In genomic region chrX:57120619-57121161, GRCh38 we compare ENCODE assay signal across 8 cellular contexts. TPM values are rescaled to one million over a fixed set of nuclear protein-coding genes. Genes with fewer than 3 reads are reported as not detected.
A peak's percentile ranks its signal among the peaks of the same experiment; 100 is the strongest.
DNase-seq lines count a peak whose midpoint lies in the region; ATAC-seq and TF ChIP-seq lines count a peak whose summit lies in the region.
"Not testable (repeated sequence)": the region's sequence is repeated elsewhere in the genome, so short reads cannot be mapped to it uniquely, and the experiment has no call there.

No MANE protein-coding gene starts in this region.

- H3K4me1 Mint-ChIP-seq in H9 = not testable (repeated sequence)
- H3K4me1 Mint-ChIP-seq in naive thymus-derived CD4-positive, alpha-beta T cell = peaks cover 5 to 14% (median 11%) of the 10 kb centered on the region in 7 donors

- POLR2A ChIA-PET in naive thymus-derived CD4-positive, alpha-beta T cell (lab: Charles Lee) = interaction anchor here (0.6 to 1.1 kb wide), 2 partner anchors 125 to 1632 kb away, joined by 3 read pairs; partner anchors contain the start of gene SPIN3

- not testable (repeated sequence) for H4K8ac ChIP-seq in H9 (replicated peaks; ENCODE audit: insufficient read length, low read depth, low read length)

- no CpG with 5 or more reads among the region's 12 CpGs for WGBS in H9 (ENCODE audit: extremely low coverage, insufficient read length, low lambda C conversion rate)
- WGBS in spleen, 5 donors = 2 to 53% (median 7%) methylated on average over 9 to 10 of the region's 12 CpGs

- H2BK5ac ChIP-seq in H9 (ENCODE audit: insufficient read length, low read length) = not testable (repeated sequence)

- intact Hi-C loops in naive thymus-derived CD4-positive, alpha-beta T cell (cut with micrococcal nuclease) = loop anchor here (1.0 to 10.0 kb wide), 8 partner anchors 125 to 1403 kb away; partner anchors contain the start of genes FAAH2 (in 2 of the 2), RRAGB (in 1 of the 2), SPIN3 (in 1 of the 2) and ZXDB (in 1 of the 2)
- intact Hi-C loops in spleen (cut with DNase I; ENCODE audit: low total_unique reads) = not testable (repeated sequence)

- not testable (repeated sequence) for H2BK15ac ChIP-seq in H9 (ENCODE audit: low read depth, low read length)

- ATAC-seq in activated naive CD4-positive, alpha-beta T cell treated with anti-CD3 and anti-CD28 coated beads, Interleukin-2, amount 50 U/mL, for 72 hours; naive thymus-derived CD4-positive, alpha-beta T cell: not testable (repeated sequence)

- H3K36me3 ChIP-seq in endocrine pancreas (ENCODE audit: control insufficient read depth, insufficient read depth, low read length); iPS-18a (ENCODE audit: control insufficient read depth, low read depth, low read length); naive thymus-derived CD4-positive, alpha-beta T cell (ENCODE audit: control insufficient read depth in 2 of 3, insufficient read depth in 3 of 3, low read length in 3 of 3); spleen: not testable (repeated sequence)

- H3K9me3 Mint-ChIP-seq in H9 = peaks cover 59 to 66% of the 10 kb centered on the region in 2 experiments
- H3K9me3 Mint-ChIP-seq in activated naive CD4-positive, alpha-beta T cell treated with anti-CD3 and anti-CD28 coated beads, Interleukin-2, amount 50 U/mL, for 72 hours; naive thymus-derived CD4-positive, alpha-beta T cell: not testable (repeated sequence)

- peak overlapping the region; percentile 14 for H3K9ac ChIP-seq in H9 (ENCODE audit: extremely low read depth, insufficient read length, low read length)
- peak overlapping the region; percentile 30 for H3K9ac ChIP-seq in endocrine pancreas (ENCODE audit: control insufficient read depth, insufficient read depth, low read length)
- H3K9ac ChIP-seq in iPS-18a (ENCODE audit: low read length) = peak overlapping the region; percentile 48

- H2AFZ ChIP-seq in H9 (ENCODE audit: low read length) = not testable (repeated sequence)

- H3K36me3 Mint-ChIP-seq in H9 (ENCODE audit: insufficient read depth in 1 of 3, low read depth in 3 of 3) = peaks cover 15 to 34% (median 33%) of the 10 kb centered on the region in 3 experiments
- H3K36me3 Mint-ChIP-seq in activated naive CD4-positive, alpha-beta T cell treated with anti-CD3 and anti-CD28 coated beads, Interleukin-2, amount 50 U/mL, for 72 hours = not testable (repeated sequence)
- H3K36me3 Mint-ChIP-seq in naive thymus-derived CD4-positive, alpha-beta T cell = peaks cover 0 to 10% (median 5%) of the 10 kb centered on the region in 5 donors

- peak overlapping the region; percentile 84 to 89 for H3K4me3 Mint-ChIP-seq in H9
- H3K4me3 Mint-ChIP-seq in naive thymus-derived CD4-positive, alpha-beta T cell = peak overlapping the region; percentile 90 to 95 (median 93)

- H3K23ac ChIP-seq in H9 (ENCODE audit: insufficient read length, low read depth, low read length) = not testable (repeated sequence)

- not testable (repeated sequence) for H3K23me2 ChIP-seq in H9 (ENCODE audit: insufficient read length, low read depth, low read length, poor library complexity, severe bottlenecking)

- not testable (repeated sequence) for TF ChIP-seq POLR2A in spleen (IDR thresholded peaks at IDR 0.05)

- H3K14ac ChIP-seq in H9 (ENCODE audit: insufficient read depth, low read length) = not testable (repeated sequence)

- not testable (repeated sequence) for TF ChIP-seq CTCF in AG09309 (IDR thresholded peaks at IDR 0.05; ENCODE audit: control insufficient read depth, insufficient read depth, low read depth, low read length, missing control alignments); H9 (conservative IDR thresholded peaks at IDR 0.05); spleen (IDR thresholded peaks at IDR 0.05 in 8 of 11, conservative IDR thresholded peaks at IDR 0.05 in 3 of 11)

- not testable (repeated sequence) for H2BK20ac ChIP-seq in H9 (ENCODE audit: low read depth, low read length, poor library complexity, severe bottlenecking)

- H3K27me3 ChIP-seq in H9 (ENCODE audit: insufficient read depth, low read length); endocrine pancreas (ENCODE audit: control insufficient read depth, insufficient read depth, low read length); iPS-18a (ENCODE audit: control insufficient read depth, insufficient read depth, low read length); naive thymus-derived CD4-positive, alpha-beta T cell (ENCODE audit: control insufficient read depth in 2 of 2, insufficient read depth in 2 of 2, low read length in 2 of 2); spleen (replicated peaks in 1 of 7): not testable (repeated sequence)

- not testable (repeated sequence) for DNase-seq in AG09309 (ENCODE audit: low read depth); activated naive CD4-positive, alpha-beta T cell treated with anti-CD3 and anti-CD28 coated beads, Interleukin-2, amount 50 U/mL, for 72 hours (ENCODE audit: low spot score in 2 of 2)
- DNase-seq in H9 = peak; percentile 29
- DNase-seq in RKO (ENCODE audit: low spot score) = peak; percentile 2
- peak in 1 of 9 donors; percentile 1 for DNase-seq in naive thymus-derived CD4-positive, alpha-beta T cell
- peak; percentile 68 for DNase-seq in spleen

- H3K27me3 Mint-ChIP-seq in H9 (ENCODE audit: low read depth); naive thymus-derived CD4-positive, alpha-beta T cell: not testable (repeated sequence)

- not testable (repeated sequence) for H2BK12ac ChIP-seq in H9 (ENCODE audit: insufficient read length, low read depth, low read length)

- H3K4me3 ChIP-seq in AG09309 (ENCODE audit: control insufficient read depth, low read depth, low read length) (peak overlapping the region; percentile 70), iPS-18a (ENCODE audit: low read length) (peak overlapping the region; percentile 62), spleen (peak overlapping the region; percentile 45 to 81 (median 50))
- H3K4me3 ChIP-seq in endocrine pancreas (ENCODE audit: control insufficient read depth, insufficient read depth, low read length) = not testable (repeated sequence)
- H3K4me3 ChIP-seq in naive thymus-derived CD4-positive, alpha-beta T cell (ENCODE audit: low read length) = peak overlapping the region; percentile 57

- not testable (repeated sequence) for H3K79me1 ChIP-seq in H9 (ENCODE audit: insufficient read depth, low read depth, low read length, poor library complexity, severe bottlenecking)

- H3K79me2 ChIP-seq in H9 (ENCODE audit: insufficient read depth, low read length) = not testable (repeated sequence)

- not testable (repeated sequence) for H3T11ph ChIP-seq in H9 (ENCODE audit: low read length)

- H3K9me3 ChIP-seq in H9 (ENCODE audit: control insufficient read depth, low read depth, low read length); endocrine pancreas (ENCODE audit: control insufficient read depth, low read length); naive thymus-derived CD4-positive, alpha-beta T cell (ENCODE audit: control insufficient read depth in 2 of 3, low read length in 3 of 3); spleen: not testable (repeated sequence)
- H3K9me3 ChIP-seq in iPS-18a (ENCODE audit: control insufficient read depth, low read depth, low read length) = peaks cover 10% of the 10 kb centered on the region

- H2BK120ac ChIP-seq in H9 (ENCODE audit: low read depth, low read length, poor library complexity, severe bottlenecking) = not testable (repeated sequence)

- not testable (repeated sequence) for H4K20me1 ChIP-seq in H9 (ENCODE audit: control insufficient read depth, insufficient read depth, insufficient read length)

- H4K5ac ChIP-seq in H9 (ENCODE audit: insufficient read length, low read depth, low read length) = not testable (repeated sequence)

- not testable (repeated sequence) for H3K27ac ChIP-seq in H9 (ENCODE audit: insufficient read length, low read depth, low read length); iPS-18a (ENCODE audit: low read length)
- H3K27ac ChIP-seq in naive thymus-derived CD4-positive, alpha-beta T cell (ENCODE audit: low read depth, low read length) = peak overlapping the region; percentile 62
- peak overlapping the region in 6 of 8 donors; percentile 76 to 88 (median 82) for H3K27ac ChIP-seq in spleen

- not testable (repeated sequence) for H3K4ac ChIP-seq in H9 (ENCODE audit: low read depth, low read length)

- not testable (repeated sequence) for H3K56ac ChIP-seq in H9 (ENCODE audit: insufficient read length, low read depth, low read length)

- H3K18ac ChIP-seq in H9 (ENCODE audit: insufficient read length, low read depth, low read length) = not testable (repeated sequence)

- H3K4me1 ChIP-seq in H9 (ENCODE audit: insufficient read depth, low read length); endocrine pancreas (ENCODE audit: control insufficient read depth, insufficient read depth, low read length); iPS-18a (ENCODE audit: control insufficient read depth, low read depth, low read length); naive thymus-derived CD4-positive, alpha-beta T cell (ENCODE audit: control insufficient read depth in 2 of 2, insufficient read depth in 2 of 2, low read length in 2 of 2): not testable (repeated sequence)
- peaks cover 0 to 10% (median 4%) of the 10 kb centered on the region in 6 donors for H3K4me1 ChIP-seq in spleen

- H2AK5ac ChIP-seq in H9 (ENCODE audit: insufficient read length, low read length) = not testable (repeated sequence)

- CTCF ChIA-PET in naive thymus-derived CD4-positive, alpha-beta T cell (lab: Charles Lee) = not testable (repeated sequence)

- peak overlapping the region; percentile 64 for H3K4me2 ChIP-seq in H9 (ENCODE audit: insufficient read depth, insufficient read length, low read length)

- H3K27ac Mint-ChIP-seq in H9 = peak overlapping the region; percentile 77 to 98 (median 80); a peak in 5 of 7 replicates
- H3K27ac Mint-ChIP-seq in activated naive CD4-positive, alpha-beta T cell treated with anti-CD3 and anti-CD28 coated beads, Interleukin-2, amount 50 U/mL, for 72 hours = peak overlapping the region; percentile 94 to 96
- peak overlapping the region; percentile 72 to 96 (median 90) for H3K27ac Mint-ChIP-seq in naive thymus-derived CD4-positive, alpha-beta T cell

- not testable (repeated sequence) for H4K91ac ChIP-seq in H9 (ENCODE audit: insufficient read length, low read depth, low read length)

RNA-seq across cellular contexts. Expression of gene SPIN2B, which starts 0.7 kb away (rescaled TPM):
- total RNA-seq in H9 (2021) (15.0 and 15.5 TPM in 2 replicates), spleen (10 to 100 TPM in 4 of 7 donors, 1 to 10 TPM in 3; 8.4 to 22.9 (median 11.7) TPM)
- total RNA-seq in activated naive CD4-positive, alpha-beta T cell treated with anti-CD3 and anti-CD28 coated beads, Interleukin-2, amount 50 U/mL, for 72 hours = 1 to 10 TPM; 6.9 to 8.5 TPM
- total RNA-seq in naive thymus-derived CD4-positive, alpha-beta T cell = 10 to 100 TPM in 4 of 5 experiments, 1 to 10 TPM in 1; 9.0 to 19.7 (median 14.0) TPM
- 10 to 100 TPM; 19.7 to 24.0 TPM for polyA plus RNA-seq in naive thymus-derived CD4-positive, alpha-beta T cell
- polyA plus RNA-seq in spleen = 10 to 100 TPM in 2 of 3 donors, 1 to 10 TPM in 1; 9.5 to 15.4 (median 12.0) TPM

RNA-seq across cellular contexts. Expression of gene SPIN2A, which starts 16.5 kb away (rescaled TPM):
- total RNA-seq in H9 (2021) (2.2 and 2.8 TPM in 2 replicates), spleen (1 to 10 TPM in 2 of 7 donors, under 1 TPM in 4, not detected in 1; 0.51 to 1.7 (median 0.95) TPM)
- 1 to 10 TPM in 1 of 2 donors, under 1 TPM in 1; 0.64 to 1.2 TPM for total RNA-seq in activated naive CD4-positive, alpha-beta T cell treated with anti-CD3 and anti-CD28 coated beads, Interleukin-2, amount 50 U/mL, for 72 hours
- total RNA-seq in naive thymus-derived CD4-positive, alpha-beta T cell = 1 to 10 TPM in 4 of 5 experiments, under 1 TPM in 1; 0.97 to 2.5 (median 1.2) TPM
- polyA plus RNA-seq in naive thymus-derived CD4-positive, alpha-beta T cell = under 1 TPM in 1 of 2 donors, not detected in 1; 0.09 TPM
- polyA plus RNA-seq in spleen = under 1 TPM; 0.39 to 0.61 (median 0.44) TPM
